In genomic region chr21:32403201-32403701, GRCh38 we compare ENCODE assay signal across 9 cellular contexts. TPM values are rescaled to one million over a fixed set of nuclear protein-coding genes. Genes with fewer than 3 reads are reported as not detected.
A peak's percentile ranks its signal among the peaks of the same experiment; 100 is the strongest.
DNase-seq lines count a peak whose midpoint lies in the region; ATAC-seq and TF ChIP-seq lines count a peak whose summit lies in the region.
"Had no signal": no experiment of that assay in that cellular context is flagged by ENCODE, and none has a peak within 500 bp of the region (broad histone marks: within the 10 kb centered on the region; RNA-seq: fewer than 3 reads in every experiment).

No MANE protein-coding gene starts in this region.

- no peaks in the 10 kb centered on the region for H3K36me3 Mint-ChIP-seq in CD8-positive, alpha-beta memory T cell
- no peaks in the 10 kb centered on the region for H3K36me3 Mint-ChIP-seq in activated T-helper 17 cell treated with anti-CD3 and anti-CD28 coated beads, Interleukin-2, amount 50 U/mL, for 72 hours (ENCODE audit: low read depth)
- H3K36me3 Mint-ChIP-seq in osteocyte (ENCODE audit: unreplicated experiment): no peaks in the 10 kb centered on the region

- H3K4me1 Mint-ChIP-seq in CD8-positive, alpha-beta memory T cell: peaks cover 18 to 31% (median 23%) of the 10 kb centered on the region in 3 donors
- peaks cover 3% of the 10 kb centered on the region for H3K4me1 Mint-ChIP-seq in activated T-helper 17 cell treated with anti-CD3 and anti-CD28 coated beads, Interleukin-2, amount 50 U/mL, for 72 hours
- peaks cover 7% of the 10 kb centered on the region for H3K4me1 Mint-ChIP-seq in osteocyte (ENCODE audit: unreplicated experiment)

- peak overlapping the region in 5 of 8 donors; percentile 3 to 70 (median 58) for H3K27ac Mint-ChIP-seq in CD8-positive, alpha-beta memory T cell
- H3K27ac Mint-ChIP-seq in activated T-helper 17 cell treated with anti-CD3 and anti-CD28 coated beads, Interleukin-2, amount 50 U/mL, for 72 hours: no peak overlapping the region
- H3K27ac Mint-ChIP-seq in osteocyte (ENCODE audit: unreplicated experiment): no peak overlapping the region
- H3K27ac Mint-ChIP-seq: IgD-negative memory B cell had no signal

- H3K27ac ChIP-seq in CD8-positive, alpha-beta memory T cell (ENCODE audit: low read depth, low read length): no peak overlapping the region

- CTCF ChIA-PET in CD8-positive, alpha-beta memory T cell (lab: Charles Lee): interaction anchor here (0.6 to 5.3 kb wide), 16 partner anchors 8 to 325 kb away, joined by 3 to 73 read pairs (median 4); partner anchors contain the start of genes CFAP298 and URB1

- peak overlapping the region in 2 of 7 donors; percentile 5 to 41 for H3K4me3 Mint-ChIP-seq in CD8-positive, alpha-beta memory T cell
- H3K4me3 Mint-ChIP-seq in activated T-helper 17 cell treated with anti-CD3 and anti-CD28 coated beads, Interleukin-2, amount 50 U/mL, for 72 hours: no peak overlapping the region
- H3K4me3 Mint-ChIP-seq in osteocyte (ENCODE audit: unreplicated experiment): no peak overlapping the region

- H3K36me3 ChIP-seq in CD8-positive, alpha-beta memory T cell (ENCODE audit: insufficient read depth, low read length): no peaks in the 10 kb centered on the region

- ATAC-seq in activated T-helper 17 cell treated with anti-CD3 and anti-CD28 coated beads, Interleukin-2, amount 50 U/mL, for 72 hours (replicated peaks): peak; percentile 87
- ATAC-seq in HG02610 (IDR thresholded peaks at IDR 0.05; ENCODE audit: unreplicated experiment) (no peak), GM21526 (IDR thresholded peaks at IDR 0.05; ENCODE audit: low FRiP score, unreplicated experiment) (no peak)

- POLR2A ChIA-PET in CD8-positive, alpha-beta memory T cell (lab: Charles Lee): interaction anchor here (1.0 to 1.1 kb wide), 2 partner anchors 8 to 196 kb away, joined by 3 to 5 read pairs; no protein-coding TSS in a partner anchor

- peaks cover 0 to 4% of the 10 kb centered on the region in 2 donors for H3K27me3 Mint-ChIP-seq in CD8-positive, alpha-beta memory T cell
- H3K27me3 Mint-ChIP-seq in activated T-helper 17 cell treated with anti-CD3 and anti-CD28 coated beads, Interleukin-2, amount 50 U/mL, for 72 hours: no peaks in the 10 kb centered on the region
- peaks cover 37% of the 10 kb centered on the region for H3K27me3 Mint-ChIP-seq in osteocyte (ENCODE audit: unreplicated experiment)

- no peaks in the 10 kb centered on the region for H3K9me3 ChIP-seq in CD8-positive, alpha-beta memory T cell (ENCODE audit: low read length)

- H3K4me3 ChIP-seq in CD8-positive, alpha-beta memory T cell (ENCODE audit: low read length): no peak overlapping the region

- peak; percentile 31 to 68 (median 59) for DNase-seq in CD8-positive, alpha-beta memory T cell
- peak; percentile 49 for DNase-seq in HuH-7.5 (ENCODE audit: low spot score)
- peak; percentile 59 for DNase-seq in fibroblast of the conjunctiva (ENCODE audit: low read depth)
- no peak for DNase-seq in osteocyte (ENCODE audit: extremely low spot score, unreplicated experiment)

- no peaks in the 10 kb centered on the region for H3K27me3 ChIP-seq in CD8-positive, alpha-beta memory T cell (ENCODE audit: insufficient read depth, low read length, poor library complexity, severe bottlenecking)

- peak; percentile 75 for TF ChIP-seq CTCF in osteocyte (IDR thresholded peaks at IDR 0.05)

- H3K4me1 ChIP-seq in CD8-positive, alpha-beta memory T cell (ENCODE audit: insufficient read depth, low read length): peaks cover 3% of the 10 kb centered on the region

- no peaks in the 10 kb centered on the region for H3K9me3 Mint-ChIP-seq in CD8-positive, alpha-beta memory T cell
- no peaks in the 10 kb centered on the region for H3K9me3 Mint-ChIP-seq in activated T-helper 17 cell treated with anti-CD3 and anti-CD28 coated beads, Interleukin-2, amount 50 U/mL, for 72 hours
- no peaks in the 10 kb centered on the region for H3K9me3 Mint-ChIP-seq in osteocyte (ENCODE audit: unreplicated experiment)
- H3K9me3 Mint-ChIP-seq: IgD-negative memory B cell had no signal

TF ChIP-seq in PFSK-1, 5 proteins besides CTCF, POLR2A, EP300 and RAD21:
- TF ChIP-seq REST (IDR thresholded peaks at IDR 0.05; ENCODE audit: insufficient read depth in 1 of 2, low read depth in 2 of 2, low read length in 2 of 2): no peak
- TF ChIP-seq TAF1 (IDR thresholded peaks at IDR 0.05; ENCODE audit: borderline replicate concordance, insufficient read depth, low read length): peak; percentile 33; the same call in 1 of the 2 replicates
- TF ChIP-seq FOXP2 (optimal IDR thresholded peaks at IDR 0.05; ENCODE audit: borderline replicate concordance, extremely low read depth, extremely low read length, insufficient read depth): peak; percentile 57

RNA-seq across cellular contexts. Expression of gene EVA1C, which starts 9.3 kb away (rescaled TPM):
- 10 to 100 TPM; 13.4 to 16.2 TPM for total RNA-seq in CD8-positive, alpha-beta memory T cell
- 25.8 TPM for polyA plus RNA-seq in CD8-positive, alpha-beta memory T cell
- 14.0 TPM for polyA plus RNA-seq in PFSK-1 (2012; ENCODE audit: insufficient read length, low read depth)
- 10 to 100 TPM in 1 of 2 donors, 1 to 10 TPM in 1; 10.0 to 13.1 TPM for total RNA-seq in activated T-helper 17 cell treated with anti-CD3 and anti-CD28 coated beads, Interleukin-2, amount 50 U/mL, for 72 hours
- total RNA-seq in osteocyte: 3.0 and 3.2 TPM in 2 replicates

RNA-seq across cellular contexts. Expression of gene URB1, which starts 10.4 kb away (rescaled TPM):
- 10 to 100 TPM; 38.9 to 39.8 TPM for total RNA-seq in CD8-positive, alpha-beta memory T cell
- polyA plus RNA-seq in CD8-positive, alpha-beta memory T cell: 3.9 TPM
- 36.9 TPM for polyA plus RNA-seq in PFSK-1 (2012; ENCODE audit: insufficient read length, low read depth)
- 10 to 100 TPM; 17.6 to 37.2 TPM for total RNA-seq in activated T-helper 17 cell treated with anti-CD3 and anti-CD28 coated beads, Interleukin-2, amount 50 U/mL, for 72 hours
- total RNA-seq in osteocyte: 15.4 and 17.3 TPM in 2 replicates

Comparison
In these comparisons a context has a peak if more than half of its experiments do, and no peak if none do; other contexts are left out.
1. H3K27ac Mint-ChIP-seq: peak in CD8-positive, alpha-beta memory T cell (5 of 8); none in activated T-helper 17 cell treated with anti-CD3 and anti-CD28 coated beads, Interleukin-2, amount 50 U/mL, for 72 hours (single experiment) and osteocyte (single experiment).